Comparison of ENCODE assay signal across 8 cellular contexts in the genomic region with DNA sequence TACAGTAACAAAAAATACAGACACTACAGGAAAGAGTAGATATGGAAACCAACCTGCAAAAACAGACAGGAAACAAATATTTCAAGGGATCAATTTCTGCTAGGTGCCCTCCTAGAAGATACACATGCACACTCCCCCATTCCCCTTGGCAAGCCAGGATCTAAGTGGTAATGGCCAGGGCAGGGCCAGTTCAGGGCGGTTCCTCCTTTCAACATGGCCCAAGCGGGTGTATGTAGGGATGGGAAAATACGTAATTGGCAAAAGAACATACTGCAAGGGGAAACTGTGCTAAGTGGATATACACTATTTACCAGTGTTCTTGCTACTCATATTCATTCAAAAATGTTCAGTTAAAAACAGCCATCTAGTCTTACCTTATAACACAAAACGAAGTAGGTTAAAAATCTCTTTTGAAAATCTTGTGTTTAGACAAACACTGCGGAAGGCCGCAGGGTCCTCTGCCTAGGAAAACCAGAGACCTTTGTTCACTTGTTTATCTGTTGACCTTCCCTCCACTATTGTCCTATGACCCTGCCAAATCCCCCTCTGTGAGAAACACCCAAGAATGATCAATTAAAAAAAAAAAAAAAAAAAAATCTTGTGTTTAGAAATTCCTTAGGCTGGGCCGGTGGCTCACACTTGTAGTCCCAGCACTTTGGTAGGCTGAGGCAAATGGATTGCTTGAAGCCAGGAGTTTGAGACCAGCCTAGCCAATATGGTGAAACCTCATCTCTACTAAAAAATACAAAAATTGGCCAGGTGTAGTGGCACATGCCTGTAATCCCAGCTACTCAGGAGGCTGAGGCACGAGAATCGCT. TPM values are rescaled to one million over a fixed set of nuclear protein-coding genes. Genes with fewer than 3 reads are reported as not detected.
DNase-seq lines count a peak whose midpoint lies in the region; ATAC-seq, FAIRE-seq and TF ChIP-seq lines count a peak whose summit lies in the region.
"Not testable (repeated sequence)": the region's sequence is repeated elsewhere in the genome, so short reads cannot be mapped to it uniquely, and the experiment has no call there.

No MANE protein-coding gene starts in this region.

- H3K4me2 ChIP-seq in H9 (ENCODE audit: insufficient read depth, insufficient read length, low read length); K562 (ENCODE audit: insufficient read depth, low read length): not testable (repeated sequence)
- H3K4me2 ChIP-seq in skeletal muscle satellite cell (ENCODE audit: low read length) = peak overlapping the region; percentile 4

- peaks cover 65 to 75% of the 10 kb centered on the region in 2 experiments for H3K4me1 Mint-ChIP-seq in H9
- H3K4me1 Mint-ChIP-seq in nephron = peaks cover 63% of the 10 kb centered on the region

- not testable (repeated sequence) for H2BK20ac ChIP-seq in H9 (ENCODE audit: low read depth, low read length, poor library complexity, severe bottlenecking)

- H2AK5ac ChIP-seq in H9 (ENCODE audit: insufficient read length, low read length) = not testable (repeated sequence)

- not testable (repeated sequence) for ATAC-seq in K562

- not testable (repeated sequence) for H3K56ac ChIP-seq in H9 (ENCODE audit: insufficient read length, low read depth, low read length)

- not testable (repeated sequence) for TF ChIP-seq POLR2A in K562 (conservative IDR thresholded peaks at IDR 0.05); esophagus muscularis mucosa (IDR thresholded peaks at IDR 0.05; ENCODE audit: low read depth)

- not testable (repeated sequence) for H3K9ac ChIP-seq in H9 (ENCODE audit: extremely low read depth, insufficient read length, low read length); SK-N-MC (ENCODE audit: insufficient read length); K562 (ENCODE audit: insufficient read depth in 1 of 2, low read depth in 2 of 2, low read length in 2 of 2); liver (ENCODE audit: low read depth in 1 of 2, low read length in 2 of 2); skeletal muscle satellite cell (ENCODE audit: low read depth, low read length)

- H3K36me3 Mint-ChIP-seq in H9 (ENCODE audit: insufficient read depth in 1 of 3, low read depth in 3 of 3) = not testable (repeated sequence)
- peaks cover 11% of the 10 kb centered on the region for H3K36me3 Mint-ChIP-seq in nephron (ENCODE audit: low read depth)

- not testable (repeated sequence) for H3K27me3 ChIP-seq in H9 (ENCODE audit: insufficient read depth, low read length); K562 (ENCODE audit: control insufficient read depth in 2 of 2, insufficient read depth in 2 of 2, low read length in 2 of 2); esophagus muscularis mucosa; liver (ENCODE audit: control insufficient read depth in 4 of 4, insufficient read depth in 4 of 4, low read length in 3 of 4); skeletal muscle satellite cell (ENCODE audit: control insufficient read depth, insufficient read depth, low read length)

- H3K4me3 ChIP-seq in SK-N-MC = peak overlapping the region; percentile 64
- not testable (repeated sequence) for H3K4me3 ChIP-seq in K562; esophagus muscularis mucosa; liver (ENCODE audit: low read depth in 1 of 3, low read length in 3 of 3); skeletal muscle satellite cell (ENCODE audit: low read length)

- not testable (repeated sequence) for H4K20me1 ChIP-seq in H9 (ENCODE audit: control insufficient read depth, insufficient read depth, insufficient read length); K562 (replicated peaks; ENCODE audit: control insufficient read depth, insufficient read depth, low read length)

- not testable (repeated sequence) for BruUV-seq in K562 (replicated peaks; lab: Mats Ljungman, UMichigan)

- H2AFZ ChIP-seq in H9 (ENCODE audit: low read length); K562 (ENCODE audit: low read depth, low read length): not testable (repeated sequence)

- H3T11ph ChIP-seq in H9 (ENCODE audit: low read length) = not testable (repeated sequence)

- not testable (repeated sequence) for H2BK12ac ChIP-seq in H9 (ENCODE audit: insufficient read length, low read depth, low read length)

- H3K14ac ChIP-seq in H9 (ENCODE audit: insufficient read depth, low read length) = not testable (repeated sequence)

- POLR2A ChIA-PET in K562 (lab: Yijun Ruan, JAX) = interaction anchor here (0.7 kb wide), 1 partner anchor 134 kb away, joined by 3 read pairs; no protein-coding TSS in a partner anchor

- not testable (repeated sequence) for H3K4me3 Mint-ChIP-seq in H9, nephron

- H2BK5ac ChIP-seq in H9 (ENCODE audit: insufficient read length, low read length) = not testable (repeated sequence)

- H2BK15ac ChIP-seq in H9 (ENCODE audit: low read depth, low read length) = not testable (repeated sequence)

- H3K27me3 Mint-ChIP-seq in H9 (ENCODE audit: low read depth); nephron (ENCODE audit: low read depth): not testable (repeated sequence)

- not testable (repeated sequence) for H4K8ac ChIP-seq in H9 (replicated peaks; ENCODE audit: insufficient read length, low read depth, low read length)

- H3K18ac ChIP-seq in H9 (ENCODE audit: insufficient read length, low read depth, low read length) = not testable (repeated sequence)

- not testable (repeated sequence) for H3K79me1 ChIP-seq in H9 (ENCODE audit: insufficient read depth, low read depth, low read length, poor library complexity, severe bottlenecking)

- CTCF ChIA-PET in K562 (lab: Yijun Ruan, JAX; ENCODE audit: low intra/inter-chr PET ratio) = not testable (repeated sequence)

- not testable (repeated sequence) for H3K9me1 ChIP-seq in K562 (ENCODE audit: control insufficient read depth, insufficient read depth, low read length)

- not testable (repeated sequence) for H3K79me2 ChIP-seq in H9 (ENCODE audit: insufficient read depth, low read length)
- peaks cover 54% of the 10 kb centered on the region for H3K79me2 ChIP-seq in K562 (ENCODE audit: control insufficient read depth, insufficient read depth, low read length)

- not testable (repeated sequence) for H3K23me2 ChIP-seq in H9 (ENCODE audit: insufficient read length, low read depth, low read length, poor library complexity, severe bottlenecking)

- H3K4ac ChIP-seq in H9 (ENCODE audit: low read depth, low read length) = not testable (repeated sequence)

- WGBS in H9 (ENCODE audit: extremely low coverage, insufficient read length, low lambda C conversion rate) = no CpG with 5 or more reads among the region's 9 CpGs
- WGBS in K562 (ENCODE audit: insufficient coverage, low coverage, missing lambda C conversion rate) = 68% methylated on average over 8 of the region's 9 CpGs
- 74% methylated on average over 9 of the region's 9 CpGs for WGBS in esophagus muscularis mucosa
- 66% methylated on average over 9 of the region's 9 CpGs for WGBS in liver

- not testable (repeated sequence) for FAIRE-seq in K562 (lab: Jason Lieb, UNC)

- DNase-seq in H9; SK-N-MC (ENCODE audit: low read depth, low spot score); K562 (ENCODE audit: extremely low read depth in 1 of 4, low spot score in 3 of 4); esophagus muscularis mucosa (ENCODE audit: extremely low spot score): not testable (repeated sequence)

- not testable (repeated sequence) for H3K36me3 ChIP-seq in SK-N-MC (ENCODE audit: insufficient read depth, low read length); K562 (ENCODE audit: control insufficient read depth, insufficient read depth, low read length); esophagus muscularis mucosa; liver (ENCODE audit: control insufficient read depth in 4 of 4, insufficient read depth in 3 of 4, low read depth in 1 of 4, low read length in 3 of 4); skeletal muscle satellite cell (ENCODE audit: insufficient read depth, low read length)

- H3K9me3 Mint-ChIP-seq in H9, nephron: not testable (repeated sequence)

- in situ Hi-C loops in K562 (cut with MboI) = not testable (repeated sequence)

- not testable (repeated sequence) for H4K91ac ChIP-seq in H9 (ENCODE audit: insufficient read length, low read depth, low read length)

- H3K27ac Mint-ChIP-seq in H9 (peak overlapping the region; percentile 62 to 94 (median 92); a peak in 4 of 7 replicates), nephron (peak overlapping the region; percentile 73 to 91 (median 88))

- H2BK120ac ChIP-seq in H9 (ENCODE audit: low read depth, low read length, poor library complexity, severe bottlenecking) = not testable (repeated sequence)

- H3K23ac ChIP-seq in H9 (ENCODE audit: insufficient read length, low read depth, low read length) = not testable (repeated sequence)

- TF ChIP-seq EP300 in K562 (IDR thresholded peaks at IDR 0.05; ENCODE audit: low read length); esophagus muscularis mucosa (IDR thresholded peaks at IDR 0.05): not testable (repeated sequence)

- H3K9me3 ChIP-seq in H9 (ENCODE audit: control insufficient read depth, low read depth, low read length); SK-N-MC (ENCODE audit: low read depth, low read length); K562 (replicated peaks; ENCODE audit: control insufficient read depth, insufficient read depth, low read depth, low read length); esophagus muscularis mucosa; liver (ENCODE audit: control insufficient read depth in 4 of 4, low read length in 3 of 4); skeletal muscle satellite cell (replicated peaks; ENCODE audit: low read length): not testable (repeated sequence)

- H3K4me1 ChIP-seq in H9 (ENCODE audit: insufficient read depth, low read length) (peaks cover 21% of the 10 kb centered on the region), K562 (replicated peaks in 1 of 2; ENCODE audit: control insufficient read depth in 2 of 2, insufficient read depth in 2 of 2, low read length in 2 of 2) (peaks cover 12 to 39% of the 10 kb centered on the region in 2 experiments; a peak in 4 of 5 replicates), esophagus muscularis mucosa (peaks cover 58 to 98% (median 91%) of the 10 kb centered on the region in 4 donors), liver (ENCODE audit: control insufficient read depth in 4 of 4, insufficient read depth in 4 of 4, low read length in 3 of 4) (peaks cover 12 to 41% (median 36%) of the 10 kb centered on the region in 4 donors), skeletal muscle satellite cell (ENCODE audit: control insufficient read depth, insufficient read depth, low read length) (peaks cover 27% of the 10 kb centered on the region)

- H3K27ac ChIP-seq in 22Rv1 (peak overlapping the region; percentile 69), SK-N-MC (peak overlapping the region; percentile 76), K562 (ENCODE audit: extremely low read depth, low read depth, low read length) (peak overlapping the region; percentile 12; the same call in 2 of the 3 replicates), esophagus muscularis mucosa (replicated peaks in 1 of 4) (peak overlapping the region; percentile 68 to 83 (median 76)), liver (ENCODE audit: low read depth in 1 of 2, low read length in 2 of 2) (peak overlapping the region; percentile 85 to 92)
- H3K27ac ChIP-seq in H9 (ENCODE audit: insufficient read length, low read depth, low read length) = not testable (repeated sequence)

- not testable (repeated sequence) for TF ChIP-seq CTCF in 22Rv1 (IDR thresholded peaks at IDR 0.05); H9 (conservative IDR thresholded peaks at IDR 0.05); K562 (IDR thresholded peaks at IDR 0.05 in 2 of 3, conservative IDR thresholded peaks at IDR 0.05 in 1 of 3; ENCODE audit: insufficient read depth in 2 of 3, low read depth in 1 of 3, low read length in 3 of 3); esophagus muscularis mucosa (IDR thresholded peaks at IDR 0.05); liver (IDR thresholded peaks at IDR 0.05; ENCODE audit: low read depth, low read length, missing input control); nephron (IDR thresholded peaks at IDR 0.05; ENCODE audit: unreplicated experiment in 3 of 3)

- TF ChIP-seq RAD21 in K562 (CRISPR knock-in tag; conservative IDR thresholded peaks at IDR 0.05 in 1 of 2, IDR thresholded peaks at IDR 0.05 in 1 of 2); liver (IDR thresholded peaks at IDR 0.05): not testable (repeated sequence)

- H4K5ac ChIP-seq in H9 (ENCODE audit: insufficient read length, low read depth, low read length) = not testable (repeated sequence)

- intact Hi-C loops in K562 (cut with micrococcal nuclease); esophagus muscularis mucosa (cut with DNase I): not testable (repeated sequence)

RNA-seq across cellular contexts. Expression of a gene that starts 53.9 kb away (rescaled TPM):
- total RNA-seq in H9 (2021) = 62.3 and 63.9 TPM in 2 replicates
- total RNA-seq in K562 (2011; cell fraction: chromatin; rRNA removed; ENCODE audit: low replicate concordance) = 40.5 and 46.9 TPM in 2 replicates
- total RNA-seq in K562 (2011; cell fraction: nucleolus; rRNA removed) = 24.3 and 27.1 TPM in 2 replicates
- 37.3 and 38.1 TPM in 2 replicates for total RNA-seq in K562 (2011; cell fraction: nucleoplasm; rRNA removed)
- total RNA-seq in K562 (2014; rRNA removed) = 20.3 and 23.9 TPM in 2 replicates
- 18.4 and 19.2 TPM in 2 replicates for total RNA-seq in K562 (2014; rRNA removed; fragmentation: Illumina TruSeq; extraction: Trizol)
- total RNA-seq in K562 (2015; rRNA removed; fragmentation: Illumina TruSeq; extraction: Trizol) = 21.0 TPM in 2 replicates
- 39.1 and 45.1 TPM in 2 replicates for total RNA-seq in K562 (2021)
- polyA plus RNA-seq in K562 (2011; rRNA removed) = 44.4 and 45.1 TPM in 2 replicates
- 38.0 and 44.7 TPM in 2 replicates for polyA plus RNA-seq in K562 (2011; cell fraction: cytosol; rRNA removed)
- 53.1 and 58.4 TPM in 2 replicates for polyA plus RNA-seq in K562 (2011; cell fraction: nucleus; rRNA removed)
- 31.0 and 53.1 TPM in 2 replicates for polyA plus RNA-seq in K562 (2012)
- 33.5 and 37.5 TPM in 2 replicates for polyA plus RNA-seq in K562 (2014; fragmentation: Illumina TruSeq; extraction: Trizol)
- under 1 TPM; 0.45 to 0.83 TPM for polyA plus RNA-seq in K562 (2014; fragmentation: Nextera tagmentation; extraction: Ambion mirVana)
- 31.8 and 36.3 TPM in 2 replicates for polyA plus RNA-seq in K562 (2014; rRNA removed)
- polyA minus RNA-seq in K562 (2011; rRNA and poly(A)+ RNA removed) = 23.9 and 28.8 TPM in 2 replicates
- polyA minus RNA-seq in K562 (2011; cell fraction: cytosol; rRNA and poly(A)+ RNA removed) = 13.7 and 17.0 TPM in 2 replicates
- 9.4 and 14.0 TPM in 2 replicates for polyA minus RNA-seq in K562 (2011; cell fraction: nucleus; rRNA and poly(A)+ RNA removed)
- 100 to 1,000 TPM in 3 of 4 donors, 10 to 100 TPM in 1; 91.1 to 147 (median 116) TPM for total RNA-seq in esophagus muscularis mucosa
- total RNA-seq in liver = 10 to 100 TPM; 15.4 to 31.4 TPM
- polyA plus RNA-seq in liver = 10 to 100 TPM in 1 of 2 donors, 1 to 10 TPM in 1; 9.1 to 18.6 TPM
- 30.9 and 46.3 TPM in 2 replicates for total RNA-seq in skeletal muscle satellite cell (2012; rRNA removed)
